Comparison of ENCODE assay signal across 40 cellular contexts in genomic region chr21:38089763-38090046, GRCh38.
"Had no signal": no experiment of that assay in that cellular context is flagged by ENCODE, and none has a peak within 500 bp of the region (broad histone marks: within the 10 kb centered on the region; RNA-seq: fewer than 3 reads in every experiment).

No MANE protein-coding gene starts in this region.

- FAIRE-seq: astrocyte, bronchial epithelial cell had no signal

- H3K36me3 ChIP-seq: adrenal gland, ascending aorta, brain microvascular endothelial cell, breast epithelium, cardiac muscle cell had no signal

- H3K36me3 Mint-ChIP-seq: activated naive CD4-positive, alpha-beta T cell treated with anti-CD3 and anti-CD28 coated beads, Interleukin-2, amount 10 ng/mL, durations not matched to agents 7 days and 5 days; activated naive CD4-positive, alpha-beta T cell treated with anti-CD3 and anti-CD28 coated beads, Interleukin-2, amount 50 U/mL, for 24 hours; activated naive CD4-positive, alpha-beta T cell treated with anti-CD3 and anti-CD28 coated beads, Interleukin-2, amount 50 U/mL, for 72 hours; activated naive CD8-positive, alpha-beta T cell; activated naive CD8-positive, alpha-beta T cell treated with anti-CD3 and anti-CD28 coated beads for 36 hours; activated naive CD8-positive, alpha-beta T cell treated with anti-CD3 and anti-CD28 coated beads, Interleukin-2, amount 10 ng/mL, durations not matched to agents 7 days and 5 days; brain had no signal

- H3K27me3 Mint-ChIP-seq: central memory CD8-positive, alpha-beta T cell had no signal

- H3K4me1 ChIP-seq: adrenal gland, ascending aorta, body of pancreas, breast epithelium had no signal

- H3K9me3 Mint-ChIP-seq: activated naive CD4-positive, alpha-beta T cell treated with anti-CD3 and anti-CD28 coated beads for 36 hours; activated naive CD4-positive, alpha-beta T cell treated with anti-CD3 and anti-CD28 coated beads, Interleukin-2, amount 10 ng/mL, durations not matched to agents 7 days and 5 days; activated naive CD4-positive, alpha-beta T cell treated with anti-CD3 and anti-CD28 coated beads, Interleukin-2, amount 50 U/mL, for 24 hours; activated naive CD4-positive, alpha-beta T cell treated with anti-CD3 and anti-CD28 coated beads, Interleukin-2, amount 50 U/mL, for 72 hours; activated naive CD8-positive, alpha-beta T cell treated with anti-CD3 and anti-CD28 coated beads for 36 hours; activated T-cell treated with anti-CD3 and anti-CD28 coated beads, Interleukin-2, amount 50 U/mL, for 24 hours; activated T-cell treated with anti-CD3 and anti-CD28 coated beads, Interleukin-2, amount 50 U/mL, for 4 hours; activated T-helper 1 cell treated with anti-CD3 and anti-CD28 coated beads, Interleukin-12 subunit alpha, Interleukin-12 subunit beta, Interleukin-2, Interleukin-4 antibody, amounts not matched to agents 30 ng/mL and 10 ng/mL and 1 ng/mL, durations not matched to agents 14 hours and 24 hours and 36 hours; activated T-helper 2 cell treated with anti-CD3 and anti-CD28 coated beads, Interferon-gamma antibody, Interleukin-2, Interleukin-4, amounts not matched to agents 10 μg/mL and 5 μg/mL and 100 μg/mL, durations not matched to agents 14 hours and 24 hours and 36 hours had no signal

- H3K4me3 ChIP-seq: adrenal gland, ascending aorta, body of pancreas, breast epithelium, cardiac muscle cell had no signal

- H3K27ac ChIP-seq: adrenal gland, ascending aorta, body of pancreas, brain microvascular endothelial cell, breast epithelium, cardiac muscle cell had no signal

- ATAC-seq: activated naive CD4-positive, alpha-beta T cell treated with anti-CD3 and anti-CD28 coated beads, Interleukin-2, amount 50 U/mL, for 72 hours; activated naive CD8-positive, alpha-beta T cell treated with anti-CD3 and anti-CD28 coated beads, Interleukin-2, amount 50 U/mL, for 24 hours; activated T-cell treated with anti-CD3 and anti-CD28 coated beads, Interleukin-2, amount 50 U/mL, for 4 hours; activated T-cell treated with anti-CD3 and anti-CD28 coated beads, Interleukin-2, amount 50 U/mL, for 72 hours; activated T-helper 17 cell treated with anti-CD3 and anti-CD28 coated beads, Interleukin-2, amount 50 U/mL, for 72 hours; body of pancreas had no signal

- H3K27ac Mint-ChIP-seq: activated naive CD4-positive, alpha-beta T cell treated with anti-CD3 and anti-CD28 coated beads for 36 hours; activated naive CD4-positive, alpha-beta T cell treated with anti-CD3 and anti-CD28 coated beads, Interleukin-2, amount 10 ng/mL, durations not matched to agents 7 days and 5 days; activated naive CD4-positive, alpha-beta T cell treated with anti-CD3 and anti-CD28 coated beads, Interleukin-2, amount 50 U/mL, for 24 hours; activated naive CD4-positive, alpha-beta T cell treated with anti-CD3 and anti-CD28 coated beads, Interleukin-2, amount 50 U/mL, for 72 hours; activated naive CD8-positive, alpha-beta T cell; activated naive CD8-positive, alpha-beta T cell treated with anti-CD3 and anti-CD28 coated beads for 36 hours; activated naive CD8-positive, alpha-beta T cell treated with anti-CD3 and anti-CD28 coated beads, Interleukin-2, amount 10 ng/mL, durations not matched to agents 7 days and 5 days; activated naive CD8-positive, alpha-beta T cell treated with anti-CD3 and anti-CD28 coated beads, Interleukin-2, amount 50 U/mL, for 24 hours; activated T-cell treated with anti-CD3 and anti-CD28 coated beads, Interleukin-2, amount 50 U/mL, for 24 hours; activated T-cell treated with anti-CD3 and anti-CD28 coated beads, Interleukin-2, amount 50 U/mL, for 72 hours; activated T-helper 1 cell treated with anti-CD3 and anti-CD28 coated beads, Interleukin-12 subunit alpha, Interleukin-12 subunit beta, Interleukin-2, Interleukin-4 antibody, amounts not matched to agents 30 ng/mL and 10 ng/mL and 1 ng/mL, durations not matched to agents 14 hours and 24 hours and 36 hours; activated T-helper 17 cell treated with anti-CD3 and anti-CD28 coated beads, Interleukin-2, amount 50 U/mL, for 72 hours; activated T-helper 2 cell treated with anti-CD3 and anti-CD28 coated beads, Interferon-gamma antibody, Interleukin-2, Interleukin-4, amounts not matched to agents 10 μg/mL and 5 μg/mL and 100 μg/mL, durations not matched to agents 14 hours and 24 hours and 36 hours; brain had no signal

- DNase-seq: activated effector memory CD4-positive, alpha-beta T cell treated with anti-CD3 and anti-CD28 coated beads, Interleukin-2, amount 50 U/mL, for 16 hours; activated effector memory CD4-positive, alpha-beta T cell treated with Interleukin-2 at 50 U/mL for 16 hours; activated gamma-delta T cell; activated gamma-delta T cell treated with Interleukin-2 at 50 U/mL for 16 hours; activated naive CD4-positive, alpha-beta T cell; activated naive CD4-positive, alpha-beta T cell treated with anti-CD3 and anti-CD28 coated beads for 36 hours; activated naive CD4-positive, alpha-beta T cell treated with anti-CD3 and anti-CD28 coated beads, Interleukin-2, amount 10 ng/mL, durations not matched to agents 7 days and 5 days; activated naive CD4-positive, alpha-beta T cell treated with anti-CD3 and anti-CD28 coated beads, Interleukin-2, amount 50 U/mL, for 16 hours; activated naive CD4-positive, alpha-beta T cell treated with Interleukin-2 at 50 U/mL for 16 hours; activated naive CD8-positive, alpha-beta T cell treated with anti-CD3 and anti-CD28 coated beads for 36 hours; activated naive CD8-positive, alpha-beta T cell treated with anti-CD3 and anti-CD28 coated beads, Interleukin-2, amount 10 ng/mL, durations not matched to agents 7 days and 5 days; activated naive CD8-positive, alpha-beta T cell treated with anti-CD3 and anti-CD28 coated beads, Interleukin-2, amount 50 U/mL, for 24 hours; activated T-cell treated with anti-CD3 and anti-CD28 coated beads, Interleukin-2, amount 50 U/mL, for 1 hour; activated T-cell treated with anti-CD3 and anti-CD28 coated beads, Interleukin-2, amount 50 U/mL, for 24 hours; activated T-cell treated with anti-CD3 and anti-CD28 coated beads, Interleukin-2, amount 50 U/mL, for 4 hours; activated T-cell treated with anti-CD3 and anti-CD28 coated beads, Interleukin-2, amount 50 U/mL, for 48 hours; activated T-cell treated with anti-CD3 and anti-CD28 coated beads, Interleukin-2, amount 50 U/mL, for 72 hours; adrenal gland; amniotic stem cell; amygdala; anterior cingulate cortex; aorta; body of pancreas; brain microvascular endothelial cell; caudate nucleus; central memory CD4-positive, alpha-beta T cell; cerebellar nuclear complex had no signal

- H3K4me1 Mint-ChIP-seq: activated naive CD4-positive, alpha-beta T cell treated with anti-CD3 and anti-CD28 coated beads, Interleukin-2, amount 10 ng/mL, durations not matched to agents 7 days and 5 days; activated naive CD4-positive, alpha-beta T cell treated with anti-CD3 and anti-CD28 coated beads, Interleukin-2, amount 50 U/mL, for 24 hours; activated naive CD8-positive, alpha-beta T cell treated with anti-CD3 and anti-CD28 coated beads for 36 hours; activated naive CD8-positive, alpha-beta T cell treated with anti-CD3 and anti-CD28 coated beads, Interleukin-2, amount 10 ng/mL, durations not matched to agents 7 days and 5 days; activated naive CD8-positive, alpha-beta T cell treated with anti-CD3 and anti-CD28 coated beads, Interleukin-2, amount 50 U/mL, for 24 hours; activated T-helper 17 cell treated with anti-CD3 and anti-CD28 coated beads, Interleukin-2, amount 50 U/mL, for 72 hours; central memory CD8-positive, alpha-beta T cell had no signal

- H3K4me3 Mint-ChIP-seq: activated naive CD4-positive, alpha-beta T cell treated with anti-CD3 and anti-CD28 coated beads for 36 hours; activated naive CD4-positive, alpha-beta T cell treated with anti-CD3 and anti-CD28 coated beads, Interleukin-2, amount 10 ng/mL, durations not matched to agents 7 days and 5 days; activated naive CD4-positive, alpha-beta T cell treated with anti-CD3 and anti-CD28 coated beads, Interleukin-2, amount 50 U/mL, for 24 hours; activated naive CD8-positive, alpha-beta T cell; activated naive CD8-positive, alpha-beta T cell treated with anti-CD3 and anti-CD28 coated beads for 36 hours; activated naive CD8-positive, alpha-beta T cell treated with anti-CD3 and anti-CD28 coated beads, Interleukin-2, amount 10 ng/mL, durations not matched to agents 7 days and 5 days; activated naive CD8-positive, alpha-beta T cell treated with anti-CD3 and anti-CD28 coated beads, Interleukin-2, amount 50 U/mL, for 24 hours; activated T-cell treated with anti-CD3 and anti-CD28 coated beads, Interleukin-2, amount 50 U/mL, for 24 hours; activated T-cell treated with anti-CD3 and anti-CD28 coated beads, Interleukin-2, amount 50 U/mL, for 4 hours; activated T-cell treated with anti-CD3 and anti-CD28 coated beads, Interleukin-2, amount 50 U/mL, for 72 hours; activated T-helper 1 cell treated with anti-CD3 and anti-CD28 coated beads, Interleukin-12 subunit alpha, Interleukin-12 subunit beta, Interleukin-2, Interleukin-4 antibody, amounts not matched to agents 30 ng/mL and 10 ng/mL and 1 ng/mL, durations not matched to agents 14 hours and 24 hours and 36 hours; activated T-helper 17 cell treated with anti-CD3 and anti-CD28 coated beads, Interleukin-2, amount 50 U/mL, for 72 hours; brain; central memory CD8-positive, alpha-beta T cell had no signal

- H3K9me3 ChIP-seq: adrenal gland, ascending aorta, body of pancreas, breast epithelium had no signal

- H3K27me3 ChIP-seq: ascending aorta, body of pancreas, brain microvascular endothelial cell, cardiac muscle cell had no signal
